Comparison of ENCODE assay signal across 19 cellular contexts in the genomic region with DNA sequence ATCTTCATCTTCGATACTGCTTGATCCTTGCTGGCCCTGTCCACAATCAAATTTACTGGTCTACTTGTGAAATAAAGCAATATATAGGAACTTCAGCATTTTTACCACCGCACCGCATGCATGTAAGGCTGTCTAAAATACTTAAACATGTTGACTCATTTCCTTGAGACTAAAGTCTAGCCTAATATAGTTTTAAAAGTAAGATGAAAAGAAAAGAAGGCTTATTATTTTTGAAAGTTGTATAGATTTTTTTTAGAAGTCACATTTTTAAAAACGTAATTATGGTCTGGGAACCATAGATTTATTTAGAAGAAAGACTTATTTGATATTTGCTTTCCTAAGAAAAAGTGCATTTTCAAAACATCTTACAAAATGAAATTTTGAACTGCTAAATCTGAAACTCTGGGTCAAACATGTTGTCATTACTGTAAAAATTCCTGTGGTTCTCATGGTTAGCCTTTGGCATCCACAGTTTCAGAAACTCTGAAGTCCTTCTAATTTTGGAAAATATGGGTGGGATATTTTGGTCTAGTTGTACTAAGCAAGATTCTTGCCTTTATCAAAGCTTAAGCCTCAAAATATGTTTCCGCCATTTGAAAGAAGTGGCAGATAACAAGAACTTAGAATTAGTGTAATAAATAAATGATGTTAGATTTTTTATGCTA.
DNase-seq lines count a peak whose midpoint lies in the region; ATAC-seq and TF ChIP-seq lines count a peak whose summit lies in the region.
"Had no signal": no experiment of that assay in that cellular context is flagged by ENCODE, and none has a peak within 500 bp of the region (broad histone marks: within the 10 kb centered on the region; RNA-seq: fewer than 3 reads in every experiment).

No MANE protein-coding gene starts in this region.

- no peak overlapping the region for H3K27ac Mint-ChIP-seq in type B pancreatic cell
- H3K27ac Mint-ChIP-seq: activated T-cell treated with anti-CD3 and anti-CD28 coated beads, Interleukin-2, amount 50 U/mL, for 72 hours; CD4-positive, CD25-positive, alpha-beta regulatory T cell had no signal

- peak overlapping the region; percentile 32 for H3K9ac ChIP-seq in skeletal muscle satellite cell (ENCODE audit: low read depth, low read length)

- H3K4me1 Mint-ChIP-seq in type B pancreatic cell (ENCODE audit: unreplicated experiment): peaks cover 11% of the 10 kb centered on the region
- H3K4me1 Mint-ChIP-seq: CD4-positive, CD25-positive, alpha-beta regulatory T cell had no signal

- H3K27me3 ChIP-seq in skeletal muscle satellite cell (ENCODE audit: control insufficient read depth, insufficient read depth, low read length): no peaks in the 10 kb centered on the region
- H3K27me3 ChIP-seq: dorsolateral prefrontal cortex, transverse colon had no signal

- H3K4me2 ChIP-seq in skeletal muscle satellite cell (ENCODE audit: low read length): peak overlapping the region; percentile 31

- peaks cover 4% of the 10 kb centered on the region for H3K9me3 Mint-ChIP-seq in type B pancreatic cell

- H3K4me1 ChIP-seq in skeletal muscle satellite cell (ENCODE audit: control insufficient read depth, insufficient read depth, low read length): peaks cover 18% of the 10 kb centered on the region
- H3K4me1 ChIP-seq: transverse colon had no signal

- no peaks in the 10 kb centered on the region for H3K9me3 ChIP-seq in skeletal muscle satellite cell (replicated peaks; ENCODE audit: low read length)
- H3K9me3 ChIP-seq: transverse colon had no signal

- H3K36me3 Mint-ChIP-seq in type B pancreatic cell: no peaks in the 10 kb centered on the region
- H3K36me3 Mint-ChIP-seq: CD4-positive, CD25-positive, alpha-beta regulatory T cell had no signal

- peak; percentile 23 for DNase-seq in GM04504 (ENCODE audit: low read depth)
- DNase-seq in fibroblast of pulmonary artery (ENCODE audit: low read depth): peak; percentile 52
- no peak for DNase-seq in type B pancreatic cell (ENCODE audit: extremely low spot score, unreplicated experiment)
- DNase-seq: activated CD4-positive, alpha-beta T cell treated with anti-CD3 and anti-CD28 coated beads, Interleukin-2, amount 50 U/mL, for 4 hours; activated T-cell treated with anti-CD3 and anti-CD28 coated beads, Interleukin-2, amount 50 U/mL, for 72 hours; amniotic stem cell; CD4-positive, CD25-positive, alpha-beta regulatory T cell; dorsolateral prefrontal cortex; glutamatergic neuron; KG1; kidney; NCI-H2029 treated with DMSO at 0.1 percent for 48 hours; NCI-H774; Right ventricle myocardium superior; transverse colon had no signal

- ATAC-seq in SK-N-SH treated with all-trans-retinoic acid at 6 μM for 48 hours (0 out of 3 replicates have a peak, but pooled peaks have one; percentile 20), HG03457 (IDR thresholded peaks at IDR 0.05; ENCODE audit: unreplicated experiment) (no peak), HG03520 (IDR thresholded peaks at IDR 0.05; ENCODE audit: unreplicated experiment) (no peak)
- ATAC-seq: activated T-cell treated with anti-CD3 and anti-CD28 coated beads, Interleukin-2, amount 50 U/mL, for 72 hours had no signal

- no peaks in the 10 kb centered on the region for H3K36me3 ChIP-seq in skeletal muscle satellite cell (ENCODE audit: insufficient read depth, low read length)
- H3K36me3 ChIP-seq: transverse colon had no signal

- H3K4me3 Mint-ChIP-seq in type B pancreatic cell: no peak overlapping the region
- H3K4me3 Mint-ChIP-seq: activated T-cell treated with anti-CD3 and anti-CD28 coated beads, Interleukin-2, amount 50 U/mL, for 72 hours; CD4-positive, CD25-positive, alpha-beta regulatory T cell had no signal

- no peaks in the 10 kb centered on the region for H3K27me3 Mint-ChIP-seq in type B pancreatic cell
- H3K27me3 Mint-ChIP-seq: CD4-positive, CD25-positive, alpha-beta regulatory T cell had no signal

- no peak for TF ChIP-seq CTCF in fibroblast of pulmonary artery (IDR thresholded peaks at IDR 0.05; ENCODE audit: low read length, missing control alignments)
- TF ChIP-seq CTCF in type B pancreatic cell (conservative IDR thresholded peaks at IDR 0.05): no peak

- no peak overlapping the region for H3K4me3 ChIP-seq in fibroblast of pulmonary artery (replicated peaks; ENCODE audit: low read depth, low read length)
- H3K4me3 ChIP-seq in skeletal muscle satellite cell (ENCODE audit: low read length): peak overlapping the region; percentile 22
- H3K4me3 ChIP-seq: dorsolateral prefrontal cortex, transverse colon had no signal

TF ChIP-seq in SK-N-SH treated with all-trans-retinoic acid at 6 μM for 48 hours, 23 proteins besides CTCF, POLR2A, EP300 and RAD21:
- TF ChIP-seq, protein P1, sequence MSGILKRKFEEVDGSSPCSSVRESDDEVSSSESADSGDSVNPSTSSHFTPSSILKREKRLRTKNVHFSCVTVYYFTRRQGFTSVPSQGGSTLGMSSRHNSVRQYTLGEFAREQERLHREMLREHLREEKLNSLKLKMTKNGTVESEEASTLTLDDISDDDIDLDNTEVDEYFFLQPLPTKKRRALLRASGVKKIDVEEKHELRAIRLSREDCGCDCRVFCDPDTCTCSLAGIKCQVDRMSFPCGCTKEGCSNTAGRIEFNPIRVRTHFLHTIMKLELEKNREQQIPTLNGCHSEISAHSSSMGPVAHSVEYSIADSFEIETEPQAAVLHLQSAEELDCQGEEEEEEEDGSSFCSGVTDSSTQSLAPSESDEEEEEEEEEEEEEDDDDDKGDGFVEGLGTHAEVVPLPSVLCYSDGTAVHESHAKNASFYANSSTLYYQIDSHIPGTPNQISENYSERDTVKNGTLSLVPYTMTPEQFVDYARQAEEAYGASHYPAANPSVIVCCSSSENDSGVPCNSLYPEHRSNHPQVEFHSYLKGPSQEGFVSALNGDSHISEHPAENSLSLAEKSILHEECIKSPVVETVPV (CRISPR knock-in tag; IDR thresholded peaks at IDR 0.05): no peak
- TF ChIP-seq ZFP3 (CRISPR knock-in tag; IDR thresholded peaks at IDR 0.05): no peak
- TF ChIP-seq ARNTL (CRISPR knock-in tag; IDR thresholded peaks at IDR 0.05; ENCODE audit: borderline replicate concordance, low read depth): no peak
- TF ChIP-seq TOX (CRISPR knock-in tag; IDR thresholded peaks at IDR 0.05; ENCODE audit: borderline replicate concordance): no peak
- TF ChIP-seq BACH2 (CRISPR knock-in tag; IDR thresholded peaks at IDR 0.05; ENCODE audit: borderline replicate concordance): no peak
- TF ChIP-seq TCF4 (CRISPR knock-in tag; IDR thresholded peaks at IDR 0.05; ENCODE audit: borderline replicate concordance): no peak
- TF ChIP-seq PATZ1 (CRISPR knock-in tag; IDR thresholded peaks at IDR 0.05; ENCODE audit: borderline replicate concordance): no peak
- TF ChIP-seq ZNF70 (CRISPR knock-in tag; IDR thresholded peaks at IDR 0.05): no peak
- TF ChIP-seq ISL1 (CRISPR knock-in tag; IDR thresholded peaks at IDR 0.05): no peak
- TF ChIP-seq ZNF8 (CRISPR knock-in tag; IDR thresholded peaks at IDR 0.05): no peak
- TF ChIP-seq CREB5 (CRISPR knock-in tag; IDR thresholded peaks at IDR 0.05; ENCODE audit: low read depth): no peak
- no peak for TF ChIP-seq OSR1 (CRISPR knock-in tag; IDR thresholded peaks at IDR 0.05)
- TF ChIP-seq ESRRG (CRISPR knock-in tag; IDR thresholded peaks at IDR 0.05): no peak
